In the genomic region with DNA sequence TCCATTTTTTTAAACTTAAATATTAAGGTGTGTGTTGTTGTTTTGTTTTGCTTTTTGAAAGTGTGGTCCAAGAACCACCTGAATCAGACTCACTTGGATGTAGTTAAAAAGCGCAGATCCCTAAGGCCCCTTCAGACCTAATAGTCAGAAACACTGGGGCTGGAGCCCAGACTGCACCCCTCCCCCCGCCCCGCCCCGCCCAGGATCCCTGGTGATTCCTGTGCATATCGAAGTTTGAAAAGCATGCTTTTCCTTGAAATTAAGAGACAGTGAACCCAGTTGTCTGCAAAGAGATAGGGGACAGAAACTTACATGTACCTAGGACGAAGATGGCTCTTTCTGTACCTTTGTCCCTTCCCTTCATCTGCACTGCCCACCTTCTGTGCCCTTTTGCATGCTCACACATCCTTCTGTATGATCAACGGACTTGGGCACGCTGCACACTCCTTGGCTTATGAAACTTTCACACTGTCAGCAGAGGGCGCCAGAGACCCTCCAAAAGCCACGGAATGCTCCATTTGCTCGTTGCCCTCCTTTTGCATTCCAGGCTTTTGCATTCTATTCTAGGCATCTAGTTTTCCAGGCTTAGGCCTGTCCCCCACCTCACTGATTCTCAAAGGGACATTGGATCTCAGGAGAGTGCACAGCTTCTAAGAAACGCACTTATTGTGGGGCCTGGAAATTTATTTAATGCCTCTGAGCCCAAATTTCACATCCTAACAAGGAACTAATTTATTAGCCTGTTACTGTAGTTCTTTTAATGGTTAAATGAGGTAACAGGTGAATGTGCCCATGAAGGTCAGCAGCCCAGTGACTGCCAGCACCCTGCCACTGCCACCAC, we compare ENCODE assay signal across 8 cellular contexts. TPM values are rescaled to one million over a fixed set of nuclear protein-coding genes. Genes with fewer than 3 reads are reported as not detected.
DNase-seq lines count a peak whose midpoint lies in the region; ATAC-seq and TF ChIP-seq lines count a peak whose summit lies in the region.

No MANE protein-coding gene starts in this region.

- no peak overlapping the region for H3K23ac ChIP-seq in neuronal stem cell (ENCODE audit: low read depth, low read length, poor library complexity)

- in situ Hi-C loops in KBM-7 (cut with MboI; ENCODE audit: low pct_unique_long_range_greater_than_20kb, low sequenced_read_pairs), result no loop called here

- H2BK12ac ChIP-seq in neuronal stem cell (ENCODE audit: low read length), result peak overlapping the region; percentile 50

- no peak overlapping the region for H3K14ac ChIP-seq in neuronal stem cell (ENCODE audit: low read length)

- H3K9me3 ChIP-seq in Peyer's patch (peaks cover 0 to 4% (median 0%) of the 10 kb centered on the region in 4 donors), neuronal stem cell (replicated peaks in 1 of 2; ENCODE audit: control insufficient read depth in 2 of 2, insufficient read depth in 1 of 2, low read depth in 1 of 2, low read length in 2 of 2) (no peaks in the 10 kb centered on the region)

- no peak overlapping the region for H3K4ac ChIP-seq in neuronal stem cell (ENCODE audit: low read length)

- H3K79me1 ChIP-seq in neuronal stem cell (ENCODE audit: low read depth, low read length), result no peaks in the 10 kb centered on the region

- DNase-seq in D341Med (ENCODE audit: low spot score) (peak; percentile 86), KBM-7 (peak; percentile 84), Peyer's patch (peak; percentile 72 to 91 (median 81)), activated T-helper 1 cell treated with Interleukin-2 at 50 U/mL for 16 hours (ENCODE audit: low read depth) (peak; percentile 52), foreskin fibroblast (peak; percentile 68 to 92), neuronal stem cell (ENCODE audit: low spot score) (peak; percentile 87), superior temporal gyrus (ENCODE audit: extremely low spot score) (peak; percentile 92)

- TF ChIP-seq CTCF in Peyer's patch (IDR thresholded peaks at IDR 0.05) (peak; percentile 54 to 83 (median 80)), foreskin fibroblast (IDR thresholded peaks at IDR 0.05; ENCODE audit: low read depth, low read length) (peak; percentile 77)

- H4K8ac ChIP-seq in neuronal stem cell (ENCODE audit: low read depth, low read length), result peak overlapping the region; percentile 92

- H3K4me3 ChIP-seq in Peyer's patch, result no peak overlapping the region
- no peak overlapping the region for H3K4me3 ChIP-seq in foreskin fibroblast (ENCODE audit: low read depth in 1 of 2, low read length in 2 of 2)
- no peak overlapping the region for H3K4me3 ChIP-seq in neuronal stem cell (ENCODE audit: low read length in 2 of 2)

- H3K27ac ChIP-seq in Peyer's patch (no peak overlapping the region), neuronal stem cell (replicated peaks; ENCODE audit: low read length) (no peak overlapping the region)

- H3K36me3 ChIP-seq in Peyer's patch, result no peaks in the 10 kb centered on the region
- no peaks in the 10 kb centered on the region for H3K36me3 ChIP-seq in neuronal stem cell (replicated peaks in 1 of 2; ENCODE audit: control insufficient read depth in 2 of 2, insufficient read depth in 2 of 2, low read length in 2 of 2)

- no peak overlapping the region for H2AFZ ChIP-seq in neuronal stem cell (ENCODE audit: low read length)

- H2AK5ac ChIP-seq in neuronal stem cell (ENCODE audit: low read depth, low read length), result no peak overlapping the region

- H3K4me1 ChIP-seq in Peyer's patch (peaks cover 0 to 22% (median 8%) of the 10 kb centered on the region in 4 donors), neuronal stem cell (ENCODE audit: control insufficient read depth in 2 of 2, insufficient read depth in 1 of 2, low read depth in 1 of 2, low read length in 2 of 2) (peaks cover 2 to 6% of the 10 kb centered on the region in 2 donors)

- no peak overlapping the region for H3K9ac ChIP-seq in neuronal stem cell (ENCODE audit: low read depth, low read length, poor library complexity)

- no peak overlapping the region for H4K91ac ChIP-seq in neuronal stem cell (ENCODE audit: low read depth, low read length, poor library complexity)

- peak overlapping the region; percentile 7 for H3K18ac ChIP-seq in neuronal stem cell (ENCODE audit: low read length)

- H3K4me2 ChIP-seq in neuronal stem cell (ENCODE audit: insufficient read depth, low read length, poor library complexity, severe bottlenecking), result no peak overlapping the region

- no peak overlapping the region for H2BK5ac ChIP-seq in neuronal stem cell (ENCODE audit: low read length)

- no CpG with 5 or more reads among the region's 12 CpGs for WGBS in neuronal stem cell (ENCODE audit: extremely low coverage in 2 of 2, insufficient read length in 2 of 2, insufficient replicate concordance in 1 of 2), 2 donors

- H2BK120ac ChIP-seq in neuronal stem cell (ENCODE audit: low read depth, low read length), result no peak overlapping the region

- no peak for ATAC-seq in HG03135 (IDR thresholded peaks at IDR 0.05; ENCODE audit: unreplicated experiment)

- no peaks in the 10 kb centered on the region for H3K27me3 ChIP-seq in Peyer's patch
- H3K27me3 ChIP-seq in neuronal stem cell (ENCODE audit: control insufficient read depth in 3 of 3, insufficient read depth in 3 of 3, low read depth in 1 of 3, low read length in 3 of 3), result no peaks in the 10 kb centered on the region

- no peak for TF ChIP-seq POLR2A in Peyer's patch (IDR thresholded peaks at IDR 0.05)

- peak overlapping the region; percentile 38 for H2BK15ac ChIP-seq in neuronal stem cell (ENCODE audit: low read length)

RNA-seq across cellular contexts. Expression of a gene that starts 32.8 kb away (rescaled TPM):
- total RNA-seq in Peyer's patch, result 1 to 10 TPM in 3 of 4 donors, under 1 TPM in 1; 0.35 to 9.7 (median 1.6) TPM
- not detected for polyA plus RNA-seq in neuronal stem cell (2013, experiment 1 of 2)
- polyA plus RNA-seq in neuronal stem cell (2013, experiment 2 of 2), result not detected
